In the genomic region with DNA sequence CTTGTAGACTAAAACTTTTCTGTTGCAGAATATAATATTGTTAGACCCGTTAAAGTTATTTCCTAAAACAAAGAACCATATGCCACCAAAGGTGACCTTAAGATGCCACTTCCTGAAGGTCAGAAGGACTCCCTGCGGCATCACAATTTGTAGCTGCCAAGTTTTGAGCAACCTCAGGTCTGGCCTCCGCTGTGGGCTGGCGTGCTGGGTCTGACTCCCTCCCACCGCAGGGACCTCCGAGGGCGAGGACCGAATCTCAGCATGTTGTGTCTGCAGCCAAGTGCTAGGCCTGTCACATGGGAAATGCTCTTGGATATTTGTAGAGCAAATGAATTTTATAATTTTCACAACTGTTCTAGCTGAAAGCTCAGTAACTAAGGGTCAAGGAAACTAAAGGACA, we compare ENCODE assay signal across 1 cellular context.
TF ChIP-seq lines count a peak whose summit lies in the region.

No MANE protein-coding gene starts in this region.

TF ChIP-seq in H1, 55 proteins besides CTCF, POLR2A, EP300 and RAD21:
- no peak for TF ChIP-seq CHD2 (IDR thresholded peaks at IDR 0.05; ENCODE audit: low read length)
- no peak for TF ChIP-seq CBX5 (IDR thresholded peaks at IDR 0.05; ENCODE audit: low read depth, low read length)
- TF ChIP-seq, protein P1, sequence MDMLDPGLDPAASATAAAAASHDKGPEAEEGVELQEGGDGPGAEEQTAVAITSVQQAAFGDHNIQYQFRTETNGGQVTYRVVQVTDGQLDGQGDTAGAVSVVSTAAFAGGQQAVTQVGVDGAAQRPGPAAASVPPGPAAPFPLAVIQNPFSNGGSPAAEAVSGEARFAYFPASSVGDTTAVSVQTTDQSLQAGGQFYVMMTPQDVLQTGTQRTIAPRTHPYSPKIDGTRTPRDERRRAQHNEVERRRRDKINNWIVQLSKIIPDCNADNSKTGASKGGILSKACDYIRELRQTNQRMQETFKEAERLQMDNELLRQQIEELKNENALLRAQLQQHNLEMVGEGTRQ (IDR thresholded peaks at IDR 0.05; ENCODE audit: low read length) = no peak
- no peak for TF ChIP-seq YY1 (IDR thresholded peaks at IDR 0.05; ENCODE audit: low read depth, low read length)
